In the genomic region with DNA sequence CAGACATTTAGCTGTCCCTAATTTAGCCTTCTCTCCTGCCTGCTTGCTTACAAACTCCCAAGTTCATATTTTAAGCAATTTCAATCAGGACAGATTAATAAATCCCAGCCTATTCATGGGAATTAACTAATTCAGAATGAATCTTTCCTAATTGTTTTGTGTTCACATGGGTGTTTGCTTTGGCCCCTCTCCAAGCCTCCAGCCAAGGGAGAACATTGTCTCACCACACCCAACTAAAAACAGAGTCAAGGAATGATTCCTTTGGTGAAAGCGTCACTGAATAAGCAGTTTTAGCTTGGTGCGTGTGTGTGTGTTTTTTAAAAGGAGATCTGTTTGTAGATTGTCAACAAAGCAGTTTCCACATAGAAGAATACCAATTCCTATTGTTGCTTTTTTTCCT, we compare ENCODE assay signal across 16 cellular contexts. TPM values are rescaled to one million over a fixed set of nuclear protein-coding genes. Genes with fewer than 3 reads are reported as not detected.
A peak's percentile ranks its signal among the peaks of the same experiment; 100 is the strongest.
DNase-seq lines count a peak whose midpoint lies in the region; ATAC-seq, FAIRE-seq and TF ChIP-seq lines count a peak whose summit lies in the region.
"Had no signal": no experiment of that assay in that cellular context is flagged by ENCODE, and none has a peak within 500 bp of the region (broad histone marks: within the 10 kb centered on the region; RNA-seq: fewer than 3 reads in every experiment).

No MANE protein-coding gene starts in this region.

- H2AFZ ChIP-seq in HepG2 (ENCODE audit: low read length) = no peak overlapping the region

- H3K9me3 ChIP-seq in HepG2 (ENCODE audit: low read length) = no peaks in the 10 kb centered on the region
- no peaks in the 10 kb centered on the region for H3K9me3 ChIP-seq in thyroid gland

- ATAC-seq in HepG2 (no peak), GM21825 (IDR thresholded peaks at IDR 0.05; ENCODE audit: unreplicated experiment) (no peak)
- ATAC-seq: stimulated activated naive CD8-positive, alpha-beta T cell treated with anti-CD3 and anti-CD28 coated beads, Interleukin-15, Interleukin-2, amounts not matched to agents 100 U/mL and 50 U/mL, for 24 hours had no signal

- H3K4me2 ChIP-seq in HepG2 (ENCODE audit: low read depth, low read length) = peak overlapping the region; percentile 32

- no peaks in the 10 kb centered on the region for H3K79me2 ChIP-seq in HepG2 (ENCODE audit: insufficient read depth, low read length)

- TF ChIP-seq RAD21 in HepG2 (CRISPR knock-in tag; IDR thresholded peaks at IDR 0.05) = no peak

- POLR2A ChIA-PET in HepG2 (lab: Yijun Ruan, JAX) = interaction anchor here (0.7 to 1.4 kb wide), 3 partner anchors 9 to 127 kb away, joined by 3 to 4 read pairs (median 3); no protein-coding TSS in a partner anchor

- DNase-seq in DMS53 (lab: John Stamatoyannopoulos, UW) = peak; percentile 32
- no peak for DNase-seq in DMS53 treated with DMSO at 0.1 percent for 48 hours (lab: John Stamatoyannopoulos, UW; ENCODE audit: unreplicated experiment)
- peak; percentile 29 to 61 for DNase-seq in cardiac fibroblast (ENCODE audit: low read depth in 2 of 2)
- peak; percentile 58 for DNase-seq in HepG2 (ENCODE audit: low spot score)
- DNase-seq in thyroid gland = peak; percentile 32 to 50
- no peak for DNase-seq in KG1 (lab: John Stamatoyannopoulos, UW)
- DNase-seq in coronary artery (ENCODE audit: low spot score) = no peak
- DNase-seq: 8988T; activated CD4-positive, alpha-beta memory T cell treated with anti-CD3 and anti-CD28 coated beads, Interleukin-2, amount 10 ng/mL, durations not matched to agents 7 days and 5 days; DMS79 treated with DMSO at 0.1 percent for 48 hours; NCI-H226; stimulated activated CD4-positive, alpha-beta T cell treated with anti-CD3 and anti-CD28 coated beads, Interleukin-15, amount 100 ng/mL, for 24 hours; stimulated activated naive CD8-positive, alpha-beta T cell treated with anti-CD3 and anti-CD28 coated beads, Interleukin-15, Interleukin-2, amounts not matched to agents 100 U/mL and 50 U/mL, for 24 hours had no signal

- no peak overlapping the region for H3K4me3 ChIP-seq in cardiac fibroblast (replicated peaks in 1 of 2; ENCODE audit: low read depth in 2 of 2, low read length in 2 of 2)
- no peak overlapping the region for H3K4me3 ChIP-seq in HepG2 (replicated peaks in 1 of 3; ENCODE audit: insufficient read depth in 1 of 3, low read depth in 2 of 3, low read length in 3 of 3)
- H3K4me3 ChIP-seq in thyroid gland (replicated peaks in 1 of 3) = no peak overlapping the region
- H3K4me3 ChIP-seq in coronary artery = no peak overlapping the region

- H3K4me1 ChIP-seq in HepG2 (ENCODE audit: insufficient read depth, low read length) (peaks cover 63% of the 10 kb centered on the region), thyroid gland (peaks cover 21 to 22% of the 10 kb centered on the region in 2 donors)

- H3K36me3 ChIP-seq in HepG2 (replicated peaks in 1 of 2; ENCODE audit: control insufficient read depth in 1 of 2, insufficient read depth in 2 of 2, low read length in 2 of 2) (no peaks in the 10 kb centered on the region), thyroid gland (no peaks in the 10 kb centered on the region)

- intact Hi-C loops in HepG2 (cut with micrococcal nuclease; ENCODE audit: unreplicated experiment) (loop anchor here (5.0 kb wide), 3 partner anchors 207 to 237 kb away; partner anchors contain the start of gene DSG2), thyroid gland (cut with DNase I) (no loop called here)

- TF ChIP-seq POLR2A in HepG2 (IDR thresholded peaks at IDR 0.05; ENCODE audit: insufficient read depth in 1 of 2, low read depth in 2 of 2, low read length in 2 of 2) (no peak), thyroid gland (IDR thresholded peaks at IDR 0.05) (no peak)

- no TSS peak for BruUV-seq in HepG2 (replicated peaks; lab: Mats Ljungman, UMichigan)

- CTCF ChIA-PET in HepG2 (lab: Yijun Ruan, JAX; ENCODE audit: low intra/inter-chr PET ratio, low total read pairs) = no interaction called here

- no peaks in the 10 kb centered on the region for H4K20me1 ChIP-seq in HepG2 (ENCODE audit: insufficient read depth, low read length)

- H3K9ac ChIP-seq in HepG2 (ENCODE audit: insufficient read depth, low read depth, low read length) = no peak overlapping the region

- TF ChIP-seq EP300 in HepG2 (IDR thresholded peaks at IDR 0.05; ENCODE audit: low read depth in 2 of 2, low read length in 2 of 2) = no peak
- TF ChIP-seq EP300 in HepG2 (CRISPR knock-in tag; IDR thresholded peaks at IDR 0.05; ENCODE audit: borderline replicate concordance) = no peak

- TF ChIP-seq CTCF in cardiac fibroblast (IDR thresholded peaks at IDR 0.05; ENCODE audit: low read depth, low read length) (no peak), HepG2 (CRISPR knock-in tag; IDR thresholded peaks at IDR 0.05) (no peak), thyroid gland (IDR thresholded peaks at IDR 0.05) (no peak), coronary artery (IDR thresholded peaks at IDR 0.05) (no peak)

- H3K27ac ChIP-seq in HepG2 (ENCODE audit: extremely low read length, insufficient read depth, low read length) (no peak overlapping the region), thyroid gland (peak overlapping the region in 2 of 3 donors; percentile 27 to 30), coronary artery (no peak overlapping the region)

- no peak for FAIRE-seq in HepG2 (lab: Jason Lieb, UNC)
- FAIRE-seq: frontal cortex, GM18507 had no signal

- in situ Hi-C loops in HepG2 (cut with HindIII; ENCODE audit: extremely low pct_ligation_motif_present, low pct_unique_long_range_greater_than_20kb) = no loop called here

- WGBS in HepG2 (ENCODE audit: low lambda C conversion rate) = 10% methylated on average over 2 of the region's 2 CpGs
- WGBS in thyroid gland, 2 donors = 8 to 19% methylated on average over 2 of the region's 2 CpGs

- H3K27me3 ChIP-seq in HepG2 (ENCODE audit: control insufficient read depth in 1 of 2, insufficient read depth in 2 of 2, low read length in 2 of 2) (no peaks in the 10 kb centered on the region), thyroid gland (no peaks in the 10 kb centered on the region)

TF ChIP-seq in HepG2, 621 proteins besides CTCF, POLR2A, EP300 and RAD21 (continues in another document):
- TF ChIP-seq ATRX (CRISPR knock-in tag; IDR thresholded peaks at IDR 0.05; ENCODE audit: borderline replicate concordance) = no peak
- TF ChIP-seq, protein P1, sequence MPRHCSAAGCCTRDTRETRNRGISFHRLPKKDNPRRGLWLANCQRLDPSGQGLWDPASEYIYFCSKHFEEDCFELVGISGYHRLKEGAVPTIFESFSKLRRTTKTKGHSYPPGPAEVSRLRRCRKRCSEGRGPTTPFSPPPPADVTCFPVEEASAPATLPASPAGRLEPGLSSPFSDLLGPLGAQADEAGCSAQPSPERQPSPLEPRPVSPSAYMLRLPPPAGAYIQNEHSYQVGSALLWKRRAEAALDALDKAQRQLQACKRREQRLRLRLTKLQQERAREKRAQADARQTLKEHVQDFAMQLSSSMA (CRISPR knock-in tag; IDR thresholded peaks at IDR 0.05) = no peak
- TF ChIP-seq ZFP37 (CRISPR knock-in tag; IDR thresholded peaks at IDR 0.05; ENCODE audit: borderline replicate concordance) = no peak
- TF ChIP-seq ZNF30 (CRISPR knock-in tag; IDR thresholded peaks at IDR 0.05) = no peak
- no peak for TF ChIP-seq ZNF713 (CRISPR knock-in tag; IDR thresholded peaks at IDR 0.05)
- TF ChIP-seq NFE2L2 (IDR thresholded peaks at IDR 0.05; ENCODE audit: low read length) = no peak
- TF ChIP-seq PHF8 (CRISPR knock-in tag; IDR thresholded peaks at IDR 0.05) = no peak
- no peak for TF ChIP-seq ZKSCAN5 (CRISPR knock-in tag; IDR thresholded peaks at IDR 0.05)
- TF ChIP-seq ZNF460 (CRISPR knock-in tag; IDR thresholded peaks at IDR 0.05; ENCODE audit: borderline replicate concordance) = no peak
- TF ChIP-seq NFYB (CRISPR knock-in tag; IDR thresholded peaks at IDR 0.05) = no peak
- no peak for TF ChIP-seq HDAC1 (CRISPR knock-in tag; IDR thresholded peaks at IDR 0.05)
- no peak for TF ChIP-seq ZNF263 (CRISPR knock-in tag; IDR thresholded peaks at IDR 0.05)
- TF ChIP-seq CC2D1A (CRISPR knock-in tag; IDR thresholded peaks at IDR 0.05) = no peak
- TF ChIP-seq GFI1 (CRISPR knock-in tag; IDR thresholded peaks at IDR 0.05; ENCODE audit: borderline replicate concordance) = no peak
- no peak for TF ChIP-seq KMT2B (CRISPR knock-in tag; IDR thresholded peaks at IDR 0.05)
- no peak for TF ChIP-seq KAT7 (CRISPR knock-in tag; IDR thresholded peaks at IDR 0.05; ENCODE audit: borderline replicate concordance)
- TF ChIP-seq BCL6 (CRISPR knock-in tag; IDR thresholded peaks at IDR 0.05) = 0 out of 2 replicates have a peak, but pooled peaks have one; percentile 12
- TF ChIP-seq ZNF382 (CRISPR knock-in tag; IDR thresholded peaks at IDR 0.05; ENCODE audit: borderline replicate concordance) = no peak
- no peak for TF ChIP-seq NCOR1 (IDR thresholded peaks at IDR 0.05; ENCODE audit: borderline replicate concordance, low read length)
- TF ChIP-seq RBM39 (IDR thresholded peaks at IDR 0.05; ENCODE audit: low read depth, low read length, poor library complexity, severe bottlenecking) = no peak

RNA-seq across cellular contexts. Expression of gene DSG1, which starts 43.0 kb away (rescaled TPM):
- total RNA-seq in HepG2 (2016; rRNA removed; fragmentation: Illumina TruSeq; extraction: Trizol) = not detected in 2 replicates
- not detected in 2 replicates for total RNA-seq in HepG2 (2016; cell fraction: cytosol; rRNA removed; fragmentation: Illumina TruSeq; extraction: Trizol; ENCODE audit: low read depth)
- not detected in 2 replicates for total RNA-seq in HepG2 (2016; cell fraction: insoluble cytoplasmic fraction; rRNA removed; fragmentation: Illumina TruSeq; extraction: Trizol)
- total RNA-seq in HepG2 (2016; cell fraction: membrane; rRNA removed; fragmentation: Illumina TruSeq; extraction: Trizol) = not detected in 2 replicates
- total RNA-seq in HepG2 (2016; cell fraction: nucleus; rRNA removed; fragmentation: Illumina TruSeq; extraction: Trizol) = not detected in 2 replicates
- 0.04 and 0.13 TPM in 2 replicates for polyA plus RNA-seq in HepG2 (2011; rRNA removed)
- 0.04 and 0.05 TPM in 2 replicates for polyA plus RNA-seq in HepG2 (2011; cell fraction: cytosol; rRNA removed)
- not detected in 2 replicates for polyA plus RNA-seq in HepG2 (2011; cell fraction: nucleus; rRNA removed)
- 0.04 and 0.16 TPM in 2 replicates for polyA plus RNA-seq in HepG2 (2012)
- not detected in 2 replicates for polyA plus RNA-seq in HepG2 (2016; cell fraction: cytosol; fragmentation: Illumina TruSeq; extraction: Trizol; ENCODE audit: low read depth)
- not detected in 2 replicates for polyA plus RNA-seq in HepG2 (2016; cell fraction: insoluble cytoplasmic fraction; fragmentation: Illumina TruSeq; extraction: Trizol; ENCODE audit: low read depth)
- not detected in 2 replicates for polyA plus RNA-seq in HepG2 (2016; cell fraction: membrane; fragmentation: Illumina TruSeq; extraction: Trizol; ENCODE audit: low read depth)
- not detected in 2 replicates for polyA plus RNA-seq in HepG2 (2016; cell fraction: nucleus; fragmentation: Illumina TruSeq; extraction: Trizol; ENCODE audit: insufficient read depth, low read depth)
- polyA minus RNA-seq in HepG2 (2011; rRNA and poly(A)+ RNA removed; ENCODE audit: low replicate concordance) = 0.42 TPM in 1 of 2 replicates, not detected in the other
- not detected in 2 replicates for polyA minus RNA-seq in HepG2 (2011; cell fraction: cytosol; rRNA and poly(A)+ RNA removed)
- polyA minus RNA-seq in HepG2 (2011; cell fraction: nucleus; rRNA and poly(A)+ RNA removed) = not detected in 2 replicates
- not detected for total RNA-seq in thyroid gland
- total RNA-seq: activated CD4-positive, alpha-beta memory T cell treated with anti-CD3 and anti-CD28 coated beads, Interleukin-2, amount 10 ng/mL, durations not matched to agents 7 days and 5 days had no signal

Comparison
In these comparisons a context has a peak if more than half of its experiments do, and no peak if none do; other contexts are left out.
1. DNase-seq: peak in DMS53 (single experiment), cardiac fibroblast (2 of 2), HepG2 (single experiment) and thyroid gland (2 of 2); none in DMS53 treated with DMSO at 0.1 percent for 48 hours (single experiment), KG1 (single experiment) and coronary artery (single experiment).
2. H3K27ac ChIP-seq: peak in thyroid gland (2 of 3); none in HepG2 (single experiment) and coronary artery (0 of 2).